Comparison of ENCODE assay signal across 13 cellular contexts in genomic region chr18:63152096-63152495, GRCh38.
DNase-seq lines count a peak whose midpoint lies in the region; ATAC-seq and TF ChIP-seq lines count a peak whose summit lies in the region.
"Had no signal": no experiment of that assay in that cellular context is flagged by ENCODE, and none has a peak within 500 bp of the region (broad histone marks: within the 10 kb centered on the region; RNA-seq: fewer than 3 reads in every experiment).

No MANE protein-coding gene starts in this region.

- peaks cover 80% of the 10 kb centered on the region for H3K4me1 Mint-ChIP-seq in activated CD4-positive, alpha-beta T cell treated with anti-CD3 and anti-CD28 coated beads for 36 hours
- H3K4me1 Mint-ChIP-seq in activated T-cell treated with anti-CD3 and anti-CD28 coated beads, Interleukin-2, amount 50 U/mL, for 4 hours (ENCODE audit: low read depth), result peaks cover 79% of the 10 kb centered on the region
- peaks cover 56% of the 10 kb centered on the region for H3K4me1 Mint-ChIP-seq in memory B cell

- no peak for DNase-seq in activated CD4-positive, alpha-beta T cell treated with anti-CD3 and anti-CD28 coated beads for 36 hours
- DNase-seq in activated CD4-positive, alpha-beta T cell treated with anti-CD3 and anti-CD28 coated beads, Interleukin-2, amount 50 U/mL, for 48 hours, result no peak
- no peak for DNase-seq in GM12865 (ENCODE audit: low read depth)
- no peak for DNase-seq in activated T-cell treated with anti-CD3 and anti-CD28 coated beads, Interleukin-2, amount 50 U/mL, for 4 hours
- DNase-seq in memory B cell (ENCODE audit: low spot score in 2 of 2), result no peak
- no peak for DNase-seq in stimulated activated CD4-positive, alpha-beta T cell treated with anti-CD3 and anti-CD28 coated beads, Interleukin-4, amount 100 ng/mL, for 4 hours
- no peak for DNase-seq in NCI-H446 treated with DMSO at 0.1 percent for 48 hours (lab: John Stamatoyannopoulos, UW)
- DNase-seq in medulla oblongata (ENCODE audit: extremely low spot score), result no peak
- DNase-seq: H9, left colon, MG63, NCI-H2029 treated with DMSO at 0.1 percent for 48 hours had no signal

- H3K9me3 Mint-ChIP-seq in activated CD4-positive, alpha-beta T cell treated with anti-CD3 and anti-CD28 coated beads for 36 hours (ENCODE audit: low read depth), result no peaks in the 10 kb centered on the region
- no peaks in the 10 kb centered on the region for H3K9me3 Mint-ChIP-seq in activated T-cell treated with anti-CD3 and anti-CD28 coated beads, Interleukin-2, amount 50 U/mL, for 4 hours
- no peaks in the 10 kb centered on the region for H3K9me3 Mint-ChIP-seq in memory B cell
- H3K9me3 Mint-ChIP-seq: H9 had no signal

- H3K27me3 Mint-ChIP-seq in activated CD4-positive, alpha-beta T cell treated with anti-CD3 and anti-CD28 coated beads for 36 hours, result no peaks in the 10 kb centered on the region
- H3K27me3 Mint-ChIP-seq in activated T-cell treated with anti-CD3 and anti-CD28 coated beads, Interleukin-2, amount 50 U/mL, for 4 hours (ENCODE audit: low read depth), result no peaks in the 10 kb centered on the region
- no peaks in the 10 kb centered on the region for H3K27me3 Mint-ChIP-seq in memory B cell

- POLR2A ChIA-PET in activated CD4-positive, alpha-beta T cell treated with anti-CD3 and anti-CD28 coated beads for 36 hours (lab: Charles Lee), result interaction anchor here (0.8 to 1.2 kb wide), 2 partner anchors 11 to 12 kb away, joined by 3 to 4 read pairs; no protein-coding TSS in a partner anchor

- intact Hi-C loops in activated CD4-positive, alpha-beta T cell treated with anti-CD3 and anti-CD28 coated beads for 36 hours (cut with DNase I, micrococcal nuclease), result loop anchor here (1.0 to 10.0 kb wide), 5 partner anchors 13 to 627 kb away; partner anchors contain the start of gene ZCCHC2 (in 1 of the 2)

- peak overlapping the region; percentile 49 for H3K4me3 Mint-ChIP-seq in activated CD4-positive, alpha-beta T cell treated with anti-CD3 and anti-CD28 coated beads for 36 hours
- H3K4me3 Mint-ChIP-seq in activated T-cell treated with anti-CD3 and anti-CD28 coated beads, Interleukin-2, amount 50 U/mL, for 4 hours, result peak overlapping the region; percentile 82
- no peak overlapping the region for H3K4me3 Mint-ChIP-seq in memory B cell
- H3K4me3 Mint-ChIP-seq: H9 had no signal

- peak overlapping the region; percentile 95 for H3K27ac Mint-ChIP-seq in activated CD4-positive, alpha-beta T cell treated with anti-CD3 and anti-CD28 coated beads for 36 hours
- H3K27ac Mint-ChIP-seq in memory B cell, result peak overlapping the region; percentile 29
- H3K27ac Mint-ChIP-seq: H9 had no signal

- no peak for ATAC-seq in activated CD4-positive, alpha-beta T cell treated with anti-CD3 and anti-CD28 coated beads for 36 hours
- ATAC-seq in activated T-cell treated with anti-CD3 and anti-CD28 coated beads, Interleukin-2, amount 50 U/mL, for 4 hours, result no peak
- no peak for ATAC-seq in memory B cell (ENCODE audit: low read depth)
- ATAC-seq: A549, left colon had no signal

- H3K4me3 ChIP-seq in GM12865 (ENCODE audit: low read depth, low read length), result peak overlapping the region; percentile 76
- H3K4me3 ChIP-seq: A549, MG63 had no signal

- CTCF ChIA-PET in activated CD4-positive, alpha-beta T cell treated with anti-CD3 and anti-CD28 coated beads for 36 hours (lab: Charles Lee), result interaction anchor here (0.8 to 3.7 kb wide), 16 partner anchors 9 to 173 kb away, joined by 3 to 33 read pairs (median 4); partner anchors contain the start of gene BCL2

- TF ChIP-seq CTCF in GM12865 (IDR thresholded peaks at IDR 0.05; ENCODE audit: insufficient read depth, low read depth, low read length, missing control alignments), result no peak

- H3K36me3 Mint-ChIP-seq in activated CD4-positive, alpha-beta T cell treated with anti-CD3 and anti-CD28 coated beads for 36 hours (ENCODE audit: low read depth), result peaks cover 49% of the 10 kb centered on the region
- H3K36me3 Mint-ChIP-seq in activated T-cell treated with anti-CD3 and anti-CD28 coated beads, Interleukin-2, amount 50 U/mL, for 4 hours (ENCODE audit: insufficient read depth), result peaks cover 33% of the 10 kb centered on the region
- peaks cover 7% of the 10 kb centered on the region for H3K36me3 Mint-ChIP-seq in memory B cell
